ENCODE assay signal across 18 cellular contexts in genomic region chr13:30289533-30289932, GRCh38. TPM values are rescaled to one million over a fixed set of nuclear protein-coding genes. Genes with fewer than 3 reads are reported as not detected.
A peak's percentile ranks its signal among the peaks of the same experiment; 100 is the strongest.
DNase-seq lines count a peak whose midpoint lies in the region; ATAC-seq and TF ChIP-seq lines count a peak whose summit lies in the region.
"Had no signal": no experiment of that assay in that cellular context is flagged by ENCODE, and none has a peak within 500 bp of the region (broad histone marks: within the 10 kb centered on the region; RNA-seq: fewer than 3 reads in every experiment).

No MANE protein-coding gene starts in this region.

- H3K27me3 Mint-ChIP-seq in T-helper 17 cell: no peaks in the 10 kb centered on the region
- H3K27me3 Mint-ChIP-seq: B cell had no signal

- no peaks in the 10 kb centered on the region for H3K9me2 ChIP-seq in Karpas-422 (replicated peaks; ENCODE audit: insufficient read depth, low read length)
- H3K9me2 ChIP-seq in neural cell (ENCODE audit: insufficient read depth, low read length): no peaks in the 10 kb centered on the region

- H3K4me1 ChIP-seq in Karpas-422 (ENCODE audit: low read length): peaks cover 53% of the 10 kb centered on the region
- H3K4me1 ChIP-seq in subcutaneous abdominal adipose tissue (ENCODE audit: control insufficient read depth in 5 of 5, insufficient read depth in 5 of 5, low read length in 5 of 5): peaks cover 3 to 32% (median 11%) of the 10 kb centered on the region in 5 donors
- H3K4me1 ChIP-seq: A549 had no signal

- no peak overlapping the region for H3K4me3 ChIP-seq in Karpas-422 (ENCODE audit: low read length)
- H3K4me3 ChIP-seq in neural cell (ENCODE audit: low read length): no peak overlapping the region
- H3K4me3 ChIP-seq in subcutaneous abdominal adipose tissue (ENCODE audit: low read depth in 1 of 5, low read length in 5 of 5): no peak overlapping the region
- H3K4me3 ChIP-seq: A549; BLaER1 treated with 17β-estradiol and CSF1 and Interleukin-3, amounts not matched to agents 10 nM and 100 nM; GM23338 had no signal

- ATAC-seq in T-helper 17 cell (no peak), left ventricle myocardium superior (no peak)
- ATAC-seq: A549; CD8-positive, alpha-beta T cell; GM23338 had no signal

- no peak for DNase-seq in Karpas-422
- no peak for DNase-seq in T-helper 17 cell
- DNase-seq in activated T-cell treated with anti-CD3 and anti-CD28 coated beads, Interleukin-2, amount 50 U/mL, for 48 hours: no peak
- DNase-seq in A172 (ENCODE audit: low spot score): no peak
- no peak for DNase-seq in left ventricle myocardium superior
- DNase-seq in hippocampal formation (lab: John Stamatoyannopoulos, UW): no peak
- DNase-seq: Calu3; CD8-positive, alpha-beta T cell; DND-41; EL; HCEC 1CT; KG1 had no signal

- H3K79me2 ChIP-seq in Karpas-422 (ENCODE audit: low read length) (peaks cover 100% of the 10 kb centered on the region), neural cell (replicated peaks; ENCODE audit: insufficient read depth, low read length) (peaks cover 50% of the 10 kb centered on the region)

- H3K27ac ChIP-seq in Karpas-422 (ENCODE audit: low read length): peak overlapping the region; percentile 29; the same call in 1 of the 2 replicates
- no peak overlapping the region for H3K27ac ChIP-seq in neural cell (ENCODE audit: low read length)
- H3K27ac ChIP-seq in subcutaneous abdominal adipose tissue (ENCODE audit: low read depth, low read length): peak overlapping the region; percentile 35
- H3K27ac ChIP-seq: A549; BLaER1 treated with 17β-estradiol and CSF1 and Interleukin-3, amounts not matched to agents 10 nM and 100 nM had no signal

- no peak overlapping the region for H3K4me3 Mint-ChIP-seq in T-helper 17 cell
- H3K4me3 Mint-ChIP-seq: B cell; CD8-positive, alpha-beta T cell; GM23338 had no signal

- H3K36me3 ChIP-seq in Karpas-422 (ENCODE audit: insufficient read depth, low read length): peaks cover 14% of the 10 kb centered on the region; the same call in 1 of the 2 replicates
- no peaks in the 10 kb centered on the region for H3K36me3 ChIP-seq in neural cell (ENCODE audit: insufficient read depth, low read length)
- H3K36me3 ChIP-seq in subcutaneous abdominal adipose tissue (ENCODE audit: control insufficient read depth in 5 of 5, insufficient read depth in 5 of 5, low read length in 5 of 5): no peaks in the 10 kb centered on the region

- intact Hi-C loops in left ventricle myocardium superior (cut with micrococcal nuclease): no loop called here

- no peaks in the 10 kb centered on the region for H3K27me3 ChIP-seq in Karpas-422 (ENCODE audit: low read length)
- H3K27me3 ChIP-seq in neural cell (ENCODE audit: insufficient read depth, low read depth, low read length): no peaks in the 10 kb centered on the region
- no peaks in the 10 kb centered on the region for H3K27me3 ChIP-seq in subcutaneous abdominal adipose tissue (ENCODE audit: control insufficient read depth in 5 of 5, insufficient read depth in 4 of 5, low read length in 5 of 5)
- H3K27me3 ChIP-seq: BLaER1 treated with 17β-estradiol and CSF1 and Interleukin-3, amounts not matched to agents 10 nM and 100 nM had no signal

- H3K9me3 ChIP-seq in Karpas-422 (ENCODE audit: low read length) (no peaks in the 10 kb centered on the region; the same call in 1 of the 2 replicates), T-helper 17 cell (ENCODE audit: control insufficient read depth, low read length, poor library complexity, severe bottlenecking) (no peaks in the 10 kb centered on the region), neural cell (ENCODE audit: low read length) (no peaks in the 10 kb centered on the region), subcutaneous abdominal adipose tissue (ENCODE audit: control insufficient read depth in 5 of 5, low read length in 5 of 5) (no peaks in the 10 kb centered on the region)
- H3K9me3 ChIP-seq: A549 had no signal

- H3K4me1 Mint-ChIP-seq in T-helper 17 cell: peaks cover 19% of the 10 kb centered on the region

- H3K36me3 Mint-ChIP-seq in T-helper 17 cell (ENCODE audit: low read depth): peaks cover 4% of the 10 kb centered on the region
- H3K36me3 Mint-ChIP-seq: CD8-positive, alpha-beta T cell had no signal

- H4K20me1 ChIP-seq in Karpas-422 (ENCODE audit: insufficient read depth, low read depth, low read length) (no peaks in the 10 kb centered on the region), neural cell (ENCODE audit: insufficient read depth) (no peaks in the 10 kb centered on the region)

- no peak overlapping the region for H3K4me2 ChIP-seq in Karpas-422 (ENCODE audit: low read depth, low read length, poor library complexity, severe bottlenecking)
- H3K4me2 ChIP-seq in neural cell (ENCODE audit: low read length): no peak overlapping the region
- H3K4me2 ChIP-seq: A549; BLaER1 treated with 17β-estradiol and CSF1 and Interleukin-3, amounts not matched to agents 10 nM and 100 nM; GM23338 had no signal

- no peak overlapping the region for H3K9ac ChIP-seq in Karpas-422 (ENCODE audit: low read length)
- H3K9ac ChIP-seq in neural cell (ENCODE audit: low read length): no peak overlapping the region
- no peak overlapping the region for H3K9ac ChIP-seq in subcutaneous abdominal adipose tissue (ENCODE audit: low read length in 5 of 5)
- H3K9ac ChIP-seq: BLaER1 treated with 17β-estradiol and CSF1 and Interleukin-3, amounts not matched to agents 10 nM and 100 nM had no signal

- no peak overlapping the region for H2AFZ ChIP-seq in Karpas-422 (ENCODE audit: low read length)
- no peak overlapping the region for H2AFZ ChIP-seq in neural cell (ENCODE audit: low read depth, low read length)
- H2AFZ ChIP-seq: GM23338 had no signal

- TF ChIP-seq EP300 in neural cell (conservative IDR thresholded peaks at IDR 0.05; ENCODE audit: poor library complexity, severe bottlenecking): peak; percentile 76

- no peak for TF ChIP-seq CTCF in neural cell (IDR thresholded peaks at IDR 0.05; ENCODE audit: poor library complexity, severe bottlenecking)

- H3K27ac Mint-ChIP-seq in T-helper 17 cell: peak overlapping the region; percentile 8
- H3K27ac Mint-ChIP-seq: B cell; CD8-positive, alpha-beta T cell; GM23338 had no signal

- H3F3A ChIP-seq in neural cell (ENCODE audit: insufficient read depth, low read length, poor library complexity, severe bottlenecking): no peaks in the 10 kb centered on the region

- TF ChIP-seq RAD21 in neural cell (conservative IDR thresholded peaks at IDR 0.05): no peak

TF ChIP-seq in neural cell, 6 proteins besides CTCF, POLR2A, EP300 and RAD21:
- no peak for TF ChIP-seq SMC3 (conservative IDR thresholded peaks at IDR 0.05; ENCODE audit: poor library complexity)
- peak; percentile 87 for TF ChIP-seq POLR2AphosphoS5 (IDR thresholded peaks at IDR 0.05)
- no peak for TF ChIP-seq MXI1 (conservative IDR thresholded peaks at IDR 0.05; ENCODE audit: poor library complexity, severe bottlenecking)
TF ChIP-seq in neural cell: peak in this region for 1.

RNA-seq across cellular contexts. Expression of gene KATNAL1, which starts 17.8 kb away (rescaled TPM):
- total RNA-seq in Karpas-422 (2014; rRNA removed; shearing (Covaris generic); ENCODE audit: low replicate concordance): 13.4 and 35.6 TPM in 2 replicates
- total RNA-seq in T-helper 17 cell (10 to 100 TPM; 10.6 to 11.8 TPM), left ventricle myocardium superior (36.6 TPM)
- polyA plus RNA-seq in neural cell: 21.9 and 24.9 TPM in 2 replicates
- polyA minus RNA-seq in neural cell: 57.7 and 76.3 TPM in 2 replicates
- total RNA-seq in A172 (2014; rRNA removed; shearing (Covaris generic)): 62.4 and 119 TPM in 2 replicates
